Comparison of ENCODE assay signal across 1 cellular context in genomic region chr17:21272881-21273839, GRCh38.
TF ChIP-seq lines count a peak whose summit lies in the region.

No MANE protein-coding gene starts in this region.

TF ChIP-seq in K562, 482 proteins besides CTCF, POLR2A, EP300 and RAD21 (continues in another document):
- peak; percentile 64; the same call in 1 of the 2 replicates for TF ChIP-seq NCOA1 (IDR thresholded peaks at IDR 0.05; ENCODE audit: low read depth)
- TF ChIP-seq PYGO2 (tag; IDR thresholded peaks at IDR 0.05), result no peak
- TF ChIP-seq ZFP36 (IDR thresholded peaks at IDR 0.05; ENCODE audit: low read depth, low read length, partially characterized antibody), result peak; percentile 44
- TF ChIP-seq CEBPG (CRISPR knock-in tag; IDR thresholded peaks at IDR 0.05), result no peak
- no peak for TF ChIP-seq CEBPG (tag; conservative IDR thresholded peaks at IDR 0.05 in 1 of 2, IDR thresholded peaks at IDR 0.05 in 1 of 2)
- TF ChIP-seq ZNF589 (CRISPR knock-in tag; IDR thresholded peaks at IDR 0.05; ENCODE audit: low read depth), result no peak
- TF ChIP-seq TEAD4 (IDR thresholded peaks at IDR 0.05; ENCODE audit: low read length), result peak; percentile 79
- TF ChIP-seq TEAD4 (CRISPR knock-in tag; IDR thresholded peaks at IDR 0.05; ENCODE audit: borderline replicate concordance), result no peak
- peak; percentile 84; the same call in 1 of the 2 replicates for TF ChIP-seq CTBP1 (IDR thresholded peaks at IDR 0.05; ENCODE audit: borderline replicate concordance)
- TF ChIP-seq CSDE1 (IDR thresholded peaks at IDR 0.05), result no peak
- peak; percentile 91; the same call in 1 of the 2 replicates for TF ChIP-seq ARID3A (IDR thresholded peaks at IDR 0.05; ENCODE audit: borderline replicate concordance, low read depth, low read length)
- TF ChIP-seq THRAP3 (IDR thresholded peaks at IDR 0.05; ENCODE audit: borderline replicate concordance), result no peak
- peak; percentile 63; the same call in 1 of the 2 replicates for TF ChIP-seq POLR2AphosphoS5 (IDR thresholded peaks at IDR 0.05; ENCODE audit: control insufficient read depth, insufficient read depth, low read depth, low read length)
- TF ChIP-seq FOSL1 (tag; conservative IDR thresholded peaks at IDR 0.05), result peak; percentile 58
- TF ChIP-seq NFE2 (IDR thresholded peaks at IDR 0.05; ENCODE audit: low read depth), result peak; percentile 75
- TF ChIP-seq MEIS2 (IDR thresholded peaks at IDR 0.05; ENCODE audit: partially characterized antibody), result peak; percentile 88
- TF ChIP-seq ATF3 (IDR thresholded peaks at IDR 0.05), result peak; percentile 65
- TF ChIP-seq ATF3 (CRISPR knock-in tag; conservative IDR thresholded peaks at IDR 0.05), result no peak
- peak; percentile 56 to 75; a peak in 3 of 4 replicates for TF ChIP-seq TRIM24 (IDR thresholded peaks at IDR 0.05)
- TF ChIP-seq, protein P1, sequence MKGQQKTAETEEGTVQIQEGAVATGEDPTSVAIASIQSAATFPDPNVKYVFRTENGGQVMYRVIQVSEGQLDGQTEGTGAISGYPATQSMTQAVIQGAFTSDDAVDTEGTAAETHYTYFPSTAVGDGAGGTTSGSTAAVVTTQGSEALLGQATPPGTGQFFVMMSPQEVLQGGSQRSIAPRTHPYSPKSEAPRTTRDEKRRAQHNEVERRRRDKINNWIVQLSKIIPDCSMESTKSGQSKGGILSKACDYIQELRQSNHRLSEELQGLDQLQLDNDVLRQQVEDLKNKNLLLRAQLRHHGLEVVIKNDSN (CRISPR knock-in tag; IDR thresholded peaks at IDR 0.05), result no peak
- TF ChIP-seq SMARCA5 (IDR thresholded peaks at IDR 0.05), result peak; percentile 31; the same call in 1 of the 2 replicates
- no peak for TF ChIP-seq NFIX (CRISPR knock-in tag; IDR thresholded peaks at IDR 0.05; ENCODE audit: low read depth)
- TF ChIP-seq ZNF551 (CRISPR knock-in tag; IDR thresholded peaks at IDR 0.05), result no peak
- TF ChIP-seq TBL1XR1 (IDR thresholded peaks at IDR 0.05; ENCODE audit: low read length in 2 of 2), result 0 out of 4 replicates have a peak, but pooled peaks of 1 of the 2 experiments have one; percentile 11
- TF ChIP-seq ZNF609 (CRISPR knock-in tag; IDR thresholded peaks at IDR 0.05; ENCODE audit: borderline replicate concordance), result no peak
- peak; percentile 18; the same call in 1 of the 2 replicates for TF ChIP-seq KLF6 (CRISPR knock-in tag; IDR thresholded peaks at IDR 0.05; ENCODE audit: borderline replicate concordance)
- no peak for TF ChIP-seq TGIF2 (CRISPR knock-in tag; IDR thresholded peaks at IDR 0.05)
- no peak for TF ChIP-seq ZKSCAN3 (CRISPR knock-in tag; IDR thresholded peaks at IDR 0.05)
- TF ChIP-seq PRDM10 (IDR thresholded peaks at IDR 0.05; ENCODE audit: partially characterized antibody), result peak; percentile 14
- no peak for TF ChIP-seq ATF1 (CRISPR knock-in tag; IDR thresholded peaks at IDR 0.05)
- TF ChIP-seq ATF1 (tag; IDR thresholded peaks at IDR 0.05), result peak; percentile 56
- peak; percentile 81 to 89 for TF ChIP-seq KDM1A (IDR thresholded peaks at IDR 0.05)
- TF ChIP-seq POLR2AphosphoS2 (IDR thresholded peaks at IDR 0.05; ENCODE audit: low read length), result no peak
- TF ChIP-seq OTX1 (CRISPR knock-in tag; IDR thresholded peaks at IDR 0.05), result no peak
- TF ChIP-seq MBD2 (IDR thresholded peaks at IDR 0.05; ENCODE audit: borderline replicate concordance, low read depth), result peak; percentile 22; the same call in 1 of the 2 replicates
- TF ChIP-seq TAL1 (IDR thresholded peaks at IDR 0.05), result peak; percentile 89
- TF ChIP-seq HMGXB4 (CRISPR knock-in tag; IDR thresholded peaks at IDR 0.05), result no peak
- TF ChIP-seq MNT (conservative IDR thresholded peaks at IDR 0.05), result 0 out of 4 replicates have a peak, but pooled peaks of 1 of the 2 experiments have one; percentile 27
- peak; percentile 83 for TF ChIP-seq SMARCA4 (IDR thresholded peaks at IDR 0.05)
- TF ChIP-seq KLF16 (IDR thresholded peaks at IDR 0.05), result peak; percentile 69; the same call in 1 of the 2 replicates
- TF ChIP-seq GATAD2B (IDR thresholded peaks at IDR 0.05; ENCODE audit: borderline replicate concordance), result no peak
- TF ChIP-seq RBM39 (optimal IDR thresholded peaks at IDR 0.05; ENCODE audit: low read depth, low read length), result peak; percentile 33
- TF ChIP-seq PRPF4 (IDR thresholded peaks at IDR 0.05; ENCODE audit: insufficient read depth, low read depth, low read length, poor library complexity, severe bottlenecking), result no peak
- peak; percentile 59; the same call in 1 of the 2 replicates for TF ChIP-seq C11orf30 (IDR thresholded peaks at IDR 0.05; ENCODE audit: low read depth)
- peak; percentile 84 for TF ChIP-seq NCOR1 (IDR thresholded peaks at IDR 0.05)
- TF ChIP-seq YBX1 (IDR thresholded peaks at IDR 0.05), result no peak
- TF ChIP-seq ZNF174 (CRISPR knock-in tag; IDR thresholded peaks at IDR 0.05), result no peak
- no peak for TF ChIP-seq MEF2D (tag; conservative IDR thresholded peaks at IDR 0.05; ENCODE audit: low read depth)
- no peak for TF ChIP-seq NFATC3 (IDR thresholded peaks at IDR 0.05)
- peak in 1 of 2 experiments; percentile 51; a peak in 1 of 3 replicates for TF ChIP-seq CBX3 (IDR thresholded peaks at IDR 0.05; ENCODE audit: borderline replicate concordance in 1 of 2, low read length in 2 of 2)
- no peak for TF ChIP-seq RFX1 (IDR thresholded peaks at IDR 0.05)
- TF ChIP-seq ARID1B (IDR thresholded peaks at IDR 0.05), result peak; percentile 95
- TF ChIP-seq, protein P2, sequence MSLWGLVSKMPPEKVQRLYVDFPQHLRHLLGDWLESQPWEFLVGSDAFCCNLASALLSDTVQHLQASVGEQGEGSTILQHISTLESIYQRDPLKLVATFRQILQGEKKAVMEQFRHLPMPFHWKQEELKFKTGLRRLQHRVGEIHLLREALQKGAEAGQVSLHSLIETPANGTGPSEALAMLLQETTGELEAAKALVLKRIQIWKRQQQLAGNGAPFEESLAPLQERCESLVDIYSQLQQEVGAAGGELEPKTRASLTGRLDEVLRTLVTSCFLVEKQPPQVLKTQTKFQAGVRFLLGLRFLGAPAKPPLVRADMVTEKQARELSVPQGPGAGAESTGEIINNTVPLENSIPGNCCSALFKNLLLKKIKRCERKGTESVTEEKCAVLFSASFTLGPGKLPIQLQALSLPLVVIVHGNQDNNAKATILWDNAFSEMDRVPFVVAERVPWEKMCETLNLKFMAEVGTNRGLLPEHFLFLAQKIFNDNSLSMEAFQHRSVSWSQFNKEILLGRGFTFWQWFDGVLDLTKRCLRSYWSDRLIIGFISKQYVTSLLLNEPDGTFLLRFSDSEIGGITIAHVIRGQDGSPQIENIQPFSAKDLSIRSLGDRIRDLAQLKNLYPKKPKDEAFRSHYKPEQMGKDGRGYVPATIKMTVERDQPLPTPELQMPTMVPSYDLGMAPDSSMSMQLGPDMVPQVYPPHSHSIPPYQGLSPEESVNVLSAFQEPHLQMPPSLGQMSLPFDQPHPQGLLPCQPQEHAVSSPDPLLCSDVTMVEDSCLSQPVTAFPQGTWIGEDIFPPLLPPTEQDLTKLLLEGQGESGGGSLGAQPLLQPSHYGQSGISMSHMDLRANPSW (CRISPR knock-in tag; IDR thresholded peaks at IDR 0.05), result no peak
- TF ChIP-seq ARNT (IDR thresholded peaks at IDR 0.05), result 0 out of 4 replicates have a peak, but pooled peaks of 1 of the 2 experiments have one; percentile 43
